Comparison of ENCODE assay signal across 13 cellular contexts in the genomic region with DNA sequence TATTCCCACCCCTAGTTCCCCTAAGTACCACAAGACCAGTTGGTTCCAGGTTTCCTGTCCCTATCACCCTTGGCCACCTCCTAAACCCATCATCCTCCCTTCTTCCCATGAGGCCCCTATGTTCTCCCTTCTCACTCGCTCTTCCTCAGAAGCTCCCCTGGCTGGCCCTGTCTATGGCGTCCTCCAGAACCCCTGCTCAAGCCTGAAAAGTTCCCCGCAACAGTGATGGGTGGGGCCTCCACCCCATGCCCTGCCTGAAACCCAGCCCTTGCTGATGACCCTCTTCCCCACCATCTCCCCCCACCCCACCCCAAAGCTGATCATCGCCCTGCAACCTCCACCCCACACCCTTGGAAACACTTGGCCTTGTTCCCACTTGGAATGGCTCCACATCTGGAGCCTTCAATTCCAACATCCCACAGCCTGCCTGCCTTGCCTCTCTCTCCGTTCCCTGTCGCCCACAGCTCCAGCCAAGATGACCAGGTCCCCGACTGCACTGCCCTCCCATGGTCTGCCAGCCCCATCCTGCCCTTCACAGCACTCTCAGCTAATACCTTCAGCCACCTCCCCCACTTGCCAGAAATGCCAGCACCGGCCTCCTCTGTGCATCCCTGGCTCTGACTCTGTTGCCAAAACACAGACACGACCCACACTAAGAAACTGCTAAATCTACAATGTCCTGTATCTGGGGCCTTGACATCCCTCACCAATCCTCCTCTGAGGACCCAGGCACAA. TPM values are rescaled to one million over a fixed set of nuclear protein-coding genes. Genes with fewer than 3 reads are reported as not detected.
DNase-seq lines count a peak whose midpoint lies in the region; ATAC-seq and TF ChIP-seq lines count a peak whose summit lies in the region.
"Had no signal": no experiment of that assay in that cellular context is flagged by ENCODE, and none has a peak within 500 bp of the region (broad histone marks: within the 10 kb centered on the region; RNA-seq: fewer than 3 reads in every experiment).

No MANE protein-coding gene starts in this region.

- H2BK5ac ChIP-seq in H9 (ENCODE audit: insufficient read length, low read length): no peak overlapping the region

- H2BK120ac ChIP-seq in H9 (ENCODE audit: low read depth, low read length, poor library complexity, severe bottlenecking): no peak overlapping the region

- H4K91ac ChIP-seq in H9 (ENCODE audit: insufficient read length, low read depth, low read length): no peak overlapping the region

- peaks cover 20% of the 10 kb centered on the region for H3K36me3 ChIP-seq in RWPE2 (ENCODE audit: low read depth)
- H3K36me3 ChIP-seq in esophagus squamous epithelium: peaks cover 5 to 89% (median 25%) of the 10 kb centered on the region in 3 donors
- H3K36me3 ChIP-seq in psoas muscle (ENCODE audit: insufficient read depth in 1 of 2, low read depth in 1 of 2): peaks cover 0 to 88% of the 10 kb centered on the region in 2 donors

- no peaks in the 10 kb centered on the region for H3K23me2 ChIP-seq in H9 (ENCODE audit: insufficient read length, low read depth, low read length, poor library complexity, severe bottlenecking)

- H3K27ac ChIP-seq in H9 (ENCODE audit: insufficient read length, low read depth, low read length) (no peak overlapping the region), RWPE2 (ENCODE audit: poor library complexity, severe bottlenecking) (peak overlapping the region; percentile 26), esophagus squamous epithelium (peak overlapping the region; percentile 24 to 81 (median 58)), psoas muscle (peak overlapping the region; percentile 92)

- H3K4me3 ChIP-seq in RWPE2 (ENCODE audit: severe bottlenecking) (no peak overlapping the region), esophagus squamous epithelium (no peak overlapping the region), psoas muscle (no peak overlapping the region)
- H3K4me3 ChIP-seq: GM23338 had no signal

- no peak overlapping the region for H2AK5ac ChIP-seq in H9 (ENCODE audit: insufficient read length, low read length)

- no peak for TF ChIP-seq POLR2A in esophagus squamous epithelium (IDR thresholded peaks at IDR 0.05)

- no peak overlapping the region for H3K4ac ChIP-seq in H9 (ENCODE audit: low read depth, low read length)

- TF ChIP-seq CTCF in H9 (conservative IDR thresholded peaks at IDR 0.05) (no peak), RWPE2 (IDR thresholded peaks at IDR 0.05; ENCODE audit: poor library complexity, severe bottlenecking) (no peak), esophagus squamous epithelium (IDR thresholded peaks at IDR 0.05) (no peak), psoas muscle (IDR thresholded peaks at IDR 0.05) (no peak)

- H4K8ac ChIP-seq in H9 (replicated peaks; ENCODE audit: insufficient read length, low read depth, low read length): no peak overlapping the region

- H3K9me3 Mint-ChIP-seq in H9: no peaks in the 10 kb centered on the region; a peak in 1 of 5 replicates
- H3K9me3 Mint-ChIP-seq: brain; GM23338; T-helper 1 cell treated with Interleukin-12 subunit alpha and Interleukin-12 subunit beta and Interleukin-4 antibody, amounts not matched to agents 30 μg/mL and 1 μg/mL, for 36 hours had no signal

- no peaks in the 10 kb centered on the region for H3K79me2 ChIP-seq in H9 (ENCODE audit: insufficient read depth, low read length)

- H3K27me3 ChIP-seq in H9 (ENCODE audit: insufficient read depth, low read length): no peaks in the 10 kb centered on the region
- no peaks in the 10 kb centered on the region for H3K27me3 ChIP-seq in RWPE2 (ENCODE audit: insufficient read depth, poor library complexity, severe bottlenecking)
- H3K27me3 ChIP-seq in esophagus squamous epithelium: no peaks in the 10 kb centered on the region
- no peaks in the 10 kb centered on the region for H3K27me3 ChIP-seq in psoas muscle (ENCODE audit: insufficient read depth in 3 of 3, low read length in 2 of 3)

- H3K4me1 Mint-ChIP-seq in H9: peaks cover 6 to 7% of the 10 kb centered on the region in 2 experiments; a peak in 3 of 4 replicates
- H3K4me1 Mint-ChIP-seq: brain had no signal

- H2BK12ac ChIP-seq in H9 (ENCODE audit: insufficient read length, low read depth, low read length): no peak overlapping the region

- H2AFZ ChIP-seq in H9 (ENCODE audit: low read length): no peak overlapping the region
- H2AFZ ChIP-seq: GM23338 had no signal

- H3K56ac ChIP-seq in H9 (ENCODE audit: insufficient read length, low read depth, low read length): no peak overlapping the region

- H3K4me3 Mint-ChIP-seq in H9: no peak overlapping the region
- H3K4me3 Mint-ChIP-seq: brain; GM23338; T-helper 1 cell treated with Interleukin-12 subunit alpha and Interleukin-12 subunit beta and Interleukin-4 antibody, amounts not matched to agents 30 μg/mL and 1 μg/mL, for 36 hours had no signal

- no peak overlapping the region; the same call in 1 of the 2 replicates for H3K14ac ChIP-seq in H9 (ENCODE audit: insufficient read depth, low read length)

- H4K20me1 ChIP-seq in H9 (ENCODE audit: control insufficient read depth, insufficient read depth, insufficient read length): no peaks in the 10 kb centered on the region

- no peaks in the 10 kb centered on the region for H3K27me3 Mint-ChIP-seq in H9 (ENCODE audit: low read depth)
- H3K27me3 Mint-ChIP-seq: brain had no signal

- H2BK15ac ChIP-seq in H9 (ENCODE audit: low read depth, low read length): no peak overlapping the region

- no peak overlapping the region for H3K23ac ChIP-seq in H9 (ENCODE audit: insufficient read length, low read depth, low read length)

- H4K5ac ChIP-seq in H9 (ENCODE audit: insufficient read length, low read depth, low read length): no peak overlapping the region

- ATAC-seq in RWPE2 (ENCODE audit: low read depth): no peak
- no peak for ATAC-seq in psoas muscle
- no peak for ATAC-seq in HG03378 (IDR thresholded peaks at IDR 0.05; ENCODE audit: unreplicated experiment)
- no peak for ATAC-seq in HG03175 (IDR thresholded peaks at IDR 0.05; ENCODE audit: unreplicated experiment)
- no peak for ATAC-seq in GM19467 (IDR thresholded peaks at IDR 0.05; ENCODE audit: unreplicated experiment)

- intact Hi-C loops in esophagus squamous epithelium (cut with DNase I) (no loop called here), psoas muscle (cut with DNase I) (no loop called here)

- no peak overlapping the region for H3K4me2 ChIP-seq in H9 (ENCODE audit: insufficient read depth, insufficient read length, low read length)
- H3K4me2 ChIP-seq: GM23338 had no signal

- no CpG with 5 or more reads among the region's 9 CpGs for WGBS in H9 (ENCODE audit: extremely low coverage, insufficient read length, low lambda C conversion rate)
- WGBS in esophagus squamous epithelium, 2 donors: 69 to 74% methylated on average over 7 to 9 of the region's 9 CpGs
- WGBS in psoas muscle, 3 donors: 54 to 76% (median 56%) methylated on average over 9 of the region's 9 CpGs

- no peak overlapping the region for H3K9ac ChIP-seq in H9 (ENCODE audit: extremely low read depth, insufficient read length, low read length)

- peaks cover 0 to 23% (median 4%) of the 10 kb centered on the region in 3 experiments; a peak in 6 of 7 replicates for H3K36me3 Mint-ChIP-seq in H9 (ENCODE audit: insufficient read depth in 1 of 3, low read depth in 3 of 3)

- H3K4me1 ChIP-seq in H9 (ENCODE audit: insufficient read depth, low read length) (no peaks in the 10 kb centered on the region), RWPE2 (ENCODE audit: insufficient read depth, poor library complexity, severe bottlenecking) (peaks cover 10% of the 10 kb centered on the region), esophagus squamous epithelium (peaks cover 0 to 28% (median 17%) of the 10 kb centered on the region in 3 donors), psoas muscle (peaks cover 43% of the 10 kb centered on the region)

- H3K18ac ChIP-seq in H9 (ENCODE audit: insufficient read length, low read depth, low read length): no peak overlapping the region

- no peak overlapping the region for H3T11ph ChIP-seq in H9 (ENCODE audit: low read length)

- DNase-seq in H9: peak; percentile 24
- DNase-seq in RWPE2 (ENCODE audit: low spot score): peak; percentile 49
- no peak for DNase-seq in esophagus squamous epithelium (lab: John Stamatoyannopoulos, UW)
- DNase-seq in psoas muscle: no peak
- DNase-seq in NCI-H526 (lab: John Stamatoyannopoulos, UW): no peak
- DNase-seq: kidney; stimulated activated naive CD8-positive, alpha-beta T cell treated with anti-CD3 and anti-CD28 coated beads, Interleukin-15, Interleukin-2, amounts not matched to agents 100 U/mL and 50 U/mL, for 24 hours had no signal

- H3K27ac Mint-ChIP-seq in H9: peak overlapping the region in 1 of 3 experiments; percentile 35; a peak in 1 of 7 replicates

- H2BK20ac ChIP-seq in H9 (ENCODE audit: low read depth, low read length, poor library complexity, severe bottlenecking): no peak overlapping the region

- H3K79me1 ChIP-seq in H9 (ENCODE audit: insufficient read depth, low read depth, low read length, poor library complexity, severe bottlenecking): no peaks in the 10 kb centered on the region

- H3K9me3 ChIP-seq in H9 (ENCODE audit: control insufficient read depth, low read depth, low read length): no peaks in the 10 kb centered on the region
- H3K9me3 ChIP-seq in RWPE2 (ENCODE audit: severe bottlenecking): no peaks in the 10 kb centered on the region
- no peaks in the 10 kb centered on the region for H3K9me3 ChIP-seq in esophagus squamous epithelium
- H3K9me3 ChIP-seq in psoas muscle: no peaks in the 10 kb centered on the region

RNA-seq across cellular contexts. Expression of gene OSBPL7, which starts 10.5 kb away (rescaled TPM):
- total RNA-seq in H9 (2021) (12.0 and 13.0 TPM in 2 replicates), esophagus squamous epithelium (1 to 10 TPM; 1.1 to 4.6 (median 1.6) TPM), psoas muscle (10 to 100 TPM in 1 of 4 donors, 1 to 10 TPM in 3; 2.6 to 23.4 (median 5.3) TPM)
- polyA plus RNA-seq in psoas muscle: 1 to 10 TPM in 2 of 3 donors, under 1 TPM in 1; 0.95 to 1.7 (median 1.3) TPM

RNA-seq across cellular contexts. Expression of gene MRPL10, which starts 20.3 kb away (rescaled TPM):
- 67.2 and 68.4 TPM in 2 replicates for total RNA-seq in H9 (2021)
- 10 to 100 TPM; 23.2 to 36.6 (median 30.0) TPM for total RNA-seq in esophagus squamous epithelium
- 10 to 100 TPM; 37.8 to 51.9 (median 46.3) TPM for total RNA-seq in psoas muscle
- 10 to 100 TPM; 44.1 to 78.6 (median 56.1) TPM for polyA plus RNA-seq in psoas muscle

RNA-seq across cellular contexts. Expression of gene LRRC46, which starts 20.4 kb away (rescaled TPM):
- total RNA-seq in H9 (2021) (0.29 and 0.31 TPM in 2 replicates), esophagus squamous epithelium (under 1 TPM in 1 of 4 donors, not detected in 3; 0.18 TPM), psoas muscle (under 1 TPM in 2 of 4 donors, not detected in 2; 0.15 to 0.54 TPM)
- under 1 TPM; 0.08 to 0.40 (median 0.22) TPM for polyA plus RNA-seq in psoas muscle

RNA-seq across cellular contexts. Expression of gene SCRN2, which starts 30.0 kb away (rescaled TPM):
- total RNA-seq in H9 (2021): 34.0 and 38.6 TPM in 2 replicates
- 10 to 100 TPM; 13.9 to 24.8 (median 17.8) TPM for total RNA-seq in esophagus squamous epithelium
- 10 to 100 TPM; 12.2 to 33.5 (median 19.5) TPM for total RNA-seq in psoas muscle
- polyA plus RNA-seq in psoas muscle: 10 to 100 TPM; 10.7 to 18.8 (median 15.1) TPM

RNA-seq across cellular contexts. Expression of gene SP6, which starts 39.9 kb away (rescaled TPM):
- 0.90 and 0.92 TPM in 2 replicates for total RNA-seq in H9 (2021)
- 1 to 10 TPM; 1.1 to 6.4 (median 3.8) TPM for total RNA-seq in esophagus squamous epithelium
- total RNA-seq in psoas muscle: under 1 TPM in 1 of 4 donors, not detected in 3; 0.16 TPM
- polyA plus RNA-seq in psoas muscle: under 1 TPM in 2 of 3 donors, not detected in 1; 0.04 to 0.27 TPM

Comparison
In these comparisons a context has a peak if more than half of its experiments do, and no peak if none do; other contexts are left out.
1. DNase-seq: peak in H9 (single experiment) and RWPE2 (single experiment); none in esophagus squamous epithelium (single experiment), psoas muscle (0 of 2) and NCI-H526 (0 of 2).